In the genomic region with DNA sequence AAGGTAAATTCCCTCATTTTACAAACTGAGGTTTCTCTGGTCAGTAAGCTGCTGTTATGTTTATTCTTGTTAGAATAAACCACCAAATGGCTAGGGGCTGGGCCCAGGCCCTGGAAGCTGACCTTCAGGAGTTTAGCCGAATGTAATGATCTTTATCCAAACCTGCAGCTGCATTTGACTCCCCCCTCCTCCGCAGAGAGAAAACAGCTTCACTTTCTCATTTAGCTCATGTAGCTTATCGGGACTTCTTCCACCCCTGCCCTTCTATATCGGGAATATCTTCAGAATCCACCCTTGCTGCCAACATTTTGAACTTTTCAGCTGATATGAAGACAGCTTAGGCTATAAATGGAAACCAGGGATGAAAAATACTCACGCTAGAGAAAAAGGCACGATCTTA, we compare ENCODE assay signal across 25 cellular contexts.
DNase-seq lines count a peak whose midpoint lies in the region; ATAC-seq and TF ChIP-seq lines count a peak whose summit lies in the region.
"Had no signal": no experiment of that assay in that cellular context is flagged by ENCODE, and none has a peak within 500 bp of the region (broad histone marks: within the 10 kb centered on the region; RNA-seq: fewer than 3 reads in every experiment).

No MANE protein-coding gene starts in this region.

- no peak overlapping the region for H3K4me3 Mint-ChIP-seq in GM23338
- H3K4me3 Mint-ChIP-seq in osteocyte (ENCODE audit: unreplicated experiment), result no peak overlapping the region
- H3K4me3 Mint-ChIP-seq: activated CD8-positive, alpha-beta T cell treated with anti-CD3 and anti-CD28 coated beads for 36 hours; activated naive CD8-positive, alpha-beta T cell treated with anti-CD3 and anti-CD28 coated beads for 36 hours; activated T-cell treated with anti-CD3 and anti-CD28 coated beads, Interleukin-2, amount 50 U/mL, for 72 hours; CD14-positive monocyte; dendritic cell treated with granulocyte-macrophage colony-stimulating factor and Interleukin-4, amounts not matched to agents 40 ng/mL and 50 ng/mL, for 4 days; natural killer cell treated with Interleukin-12 subunit alpha and Interleukin-12 subunit beta and Interleukin-15 and Interleukin-18, amount 100 ng/mL, for 72 hours; stimulated activated effector memory CD8-positive, alpha-beta T cell treated with anti-CD3 and anti-CD28 coated beads, Interleukin-12 subunit alpha, Interleukin-12 subunit beta, amount 100 ng/mL, for 72 hours had no signal

- DNase-seq in GM23338 (ENCODE audit: low spot score) (no peak), adrenal gland (peak in 2 of 7 donors; percentile 32 to 68), cardiac muscle cell (ENCODE audit: low read depth in 1 of 2, low spot score in 1 of 2) (no peak), osteocyte (ENCODE audit: extremely low spot score, unreplicated experiment) (no peak), NCI-H748 treated with DMSO at 0.1 percent for 48 hours (lab: John Stamatoyannopoulos, UW) (no peak), NCI-H226 (no peak)
- DNase-seq in NK-92 treated with Interleukin-12 subunit alpha and Interleukin-12 subunit beta, amount 100 ng/mL, for 24 hours (lab: John Stamatoyannopoulos, UW), result no peak
- DNase-seq: activated CD8-positive, alpha-beta T cell treated with anti-CD3 and anti-CD28 coated beads for 36 hours; activated naive CD8-positive, alpha-beta T cell treated with anti-CD3 and anti-CD28 coated beads for 36 hours; activated T-cell treated with anti-CD3 and anti-CD28 coated beads, Interleukin-2, amount 50 U/mL, for 72 hours; brain microvascular endothelial cell; DMS53; H7; lower lobe of right lung; MV-4-11; NCI-H1930; stimulated activated CD4-positive, alpha-beta T cell treated with anti-CD3 and anti-CD28 coated beads, Interleukin-15, amount 100 ng/mL, for 24 hours; upper lobe of left lung; WERI-Rb-1 had no signal

- no peaks in the 10 kb centered on the region for H3K9me3 Mint-ChIP-seq in GM23338
- no peaks in the 10 kb centered on the region for H3K9me3 Mint-ChIP-seq in osteocyte (ENCODE audit: unreplicated experiment)
- H3K9me3 Mint-ChIP-seq: activated CD8-positive, alpha-beta T cell treated with anti-CD3 and anti-CD28 coated beads for 36 hours; activated naive CD8-positive, alpha-beta T cell treated with anti-CD3 and anti-CD28 coated beads for 36 hours; activated T-cell treated with anti-CD3 and anti-CD28 coated beads, Interleukin-2, amount 50 U/mL, for 72 hours; CD14-positive monocyte; dendritic cell treated with granulocyte-macrophage colony-stimulating factor and Interleukin-4, amounts not matched to agents 40 ng/mL and 50 ng/mL, for 4 days; natural killer cell treated with Interleukin-12 subunit alpha and Interleukin-12 subunit beta and Interleukin-15 and Interleukin-18, amount 100 ng/mL, for 72 hours; stimulated activated effector memory CD8-positive, alpha-beta T cell treated with anti-CD3 and anti-CD28 coated beads, Interleukin-12 subunit alpha, Interleukin-12 subunit beta, amount 100 ng/mL, for 72 hours had no signal

- peaks cover 15% of the 10 kb centered on the region; the same call in 2 of the 3 replicates for H3K4me1 Mint-ChIP-seq in GM23338
- peaks cover 16% of the 10 kb centered on the region for H3K4me1 Mint-ChIP-seq in osteocyte (ENCODE audit: unreplicated experiment)

- peaks cover 21% of the 10 kb centered on the region for H3F3A ChIP-seq in GM23338 (replicated peaks; ENCODE audit: low read depth)

- peaks cover 83% of the 10 kb centered on the region for H3K36me3 Mint-ChIP-seq in GM23338 (ENCODE audit: low read depth)
- H3K36me3 Mint-ChIP-seq in osteocyte (ENCODE audit: unreplicated experiment), result peaks cover 33% of the 10 kb centered on the region

- no peak for TF ChIP-seq POLR2A in adrenal gland (IDR thresholded peaks at IDR 0.05)

- ATAC-seq in GM23338 (no peak), HG02642 (IDR thresholded peaks at IDR 0.05; ENCODE audit: poor library complexity, unreplicated experiment) (no peak)
- ATAC-seq: activated CD8-positive, alpha-beta T cell treated with anti-CD3 and anti-CD28 coated beads for 36 hours; activated T-cell treated with anti-CD3 and anti-CD28 coated beads, Interleukin-2, amount 50 U/mL, for 72 hours; lower lobe of right lung; natural killer cell treated with Interleukin-12 subunit alpha and Interleukin-12 subunit beta and Interleukin-15 and Interleukin-18, amount 100 ng/mL, for 72 hours; stimulated activated effector memory CD8-positive, alpha-beta T cell treated with anti-CD3 and anti-CD28 coated beads, Interleukin-12 subunit alpha, Interleukin-12 subunit beta, amount 100 ng/mL, for 72 hours had no signal

- no peaks in the 10 kb centered on the region for H3K9me2 ChIP-seq in GM23338 (ENCODE audit: insufficient read depth)

- H2AFZ ChIP-seq in GM23338, result no peak overlapping the region

- H3K4me1 ChIP-seq in GM23338 (ENCODE audit: insufficient read depth) (no peaks in the 10 kb centered on the region), adrenal gland (replicated peaks in 1 of 2) (peaks cover 28 to 52% of the 10 kb centered on the region in 2 donors), cardiac muscle cell (ENCODE audit: low read depth) (peaks cover 28% of the 10 kb centered on the region)

- H3K4me2 ChIP-seq in GM23338, result no peak overlapping the region

- WGBS in adrenal gland, 4 donors, result 30 to 42% (median 34%) methylated on average over 6 of the region's 6 CpGs

- H3K27me3 Mint-ChIP-seq in GM23338 (ENCODE audit: insufficient read depth, low read depth, poor library complexity) (peaks cover 11% of the 10 kb centered on the region), osteocyte (ENCODE audit: unreplicated experiment) (no peaks in the 10 kb centered on the region)
- H3K27me3 Mint-ChIP-seq: activated CD8-positive, alpha-beta T cell treated with anti-CD3 and anti-CD28 coated beads for 36 hours; activated naive CD8-positive, alpha-beta T cell treated with anti-CD3 and anti-CD28 coated beads for 36 hours; dendritic cell treated with granulocyte-macrophage colony-stimulating factor and Interleukin-4, amounts not matched to agents 40 ng/mL and 50 ng/mL, for 4 days; natural killer cell treated with Interleukin-12 subunit alpha and Interleukin-12 subunit beta and Interleukin-15 and Interleukin-18, amount 100 ng/mL, for 72 hours had no signal

- H3K9me3 ChIP-seq in adrenal gland (replicated peaks in 1 of 3) (no peaks in the 10 kb centered on the region), cardiac muscle cell (ENCODE audit: low read depth) (no peaks in the 10 kb centered on the region)
- H3K9me3 ChIP-seq: lower lobe of right lung, upper lobe of left lung had no signal

- no peak overlapping the region for H3K4me3 ChIP-seq in GM23338
- no peak overlapping the region for H3K4me3 ChIP-seq in adrenal gland
- H3K4me3 ChIP-seq in cardiac muscle cell, result no peak overlapping the region
- H3K4me3 ChIP-seq: lower lobe of right lung, upper lobe of left lung had no signal

- intact Hi-C loops in adrenal gland (cut with DNase I), result no loop called here

- H3K27me3 ChIP-seq in GM23338 (ENCODE audit: insufficient read depth) (no peaks in the 10 kb centered on the region), adrenal gland (no peaks in the 10 kb centered on the region), cardiac muscle cell (no peaks in the 10 kb centered on the region)
- H3K27me3 ChIP-seq: brain microvascular endothelial cell, upper lobe of left lung had no signal

- H3K27ac Mint-ChIP-seq in GM23338 (peak overlapping the region; percentile 75; the same call in 1 of the 2 replicates), osteocyte (ENCODE audit: unreplicated experiment) (peak overlapping the region; percentile 19)
- H3K27ac Mint-ChIP-seq: activated CD8-positive, alpha-beta T cell treated with anti-CD3 and anti-CD28 coated beads for 36 hours; activated naive CD8-positive, alpha-beta T cell treated with anti-CD3 and anti-CD28 coated beads for 36 hours; activated T-cell treated with anti-CD3 and anti-CD28 coated beads, Interleukin-2, amount 50 U/mL, for 72 hours; CD14-positive monocyte; dendritic cell treated with granulocyte-macrophage colony-stimulating factor and Interleukin-4, amounts not matched to agents 40 ng/mL and 50 ng/mL, for 4 days; natural killer cell treated with Interleukin-12 subunit alpha and Interleukin-12 subunit beta and Interleukin-15 and Interleukin-18, amount 100 ng/mL, for 72 hours; stimulated activated effector memory CD8-positive, alpha-beta T cell treated with anti-CD3 and anti-CD28 coated beads, Interleukin-12 subunit alpha, Interleukin-12 subunit beta, amount 100 ng/mL, for 72 hours had no signal

- TF ChIP-seq CTCF in GM23338 (conservative IDR thresholded peaks at IDR 0.05; ENCODE audit: low read depth in 2 of 2) (no peak), adrenal gland (IDR thresholded peaks at IDR 0.05) (no peak), cardiac muscle cell (IDR thresholded peaks at IDR 0.05; ENCODE audit: low read depth, low read length) (no peak), osteocyte (IDR thresholded peaks at IDR 0.05) (no peak)

- peak overlapping the region; percentile 62 for H3K27ac ChIP-seq in GM23338 (ENCODE audit: low read depth)
- H3K27ac ChIP-seq in adrenal gland, result peak overlapping the region in 4 of 5 donors; percentile 25 to 61 (median 46)
- H3K27ac ChIP-seq in cardiac muscle cell, result peak overlapping the region; percentile 90
- H3K27ac ChIP-seq: brain microvascular endothelial cell, epithelial cell of prostate, lower lobe of right lung, upper lobe of left lung, WERI-Rb-1 had no signal

- peaks cover 46% of the 10 kb centered on the region for H3K36me3 ChIP-seq in GM23338 (ENCODE audit: insufficient read depth)
- peaks cover 0 to 35% of the 10 kb centered on the region in 2 donors for H3K36me3 ChIP-seq in adrenal gland (replicated peaks in 1 of 2)
- peaks cover 2% of the 10 kb centered on the region for H3K36me3 ChIP-seq in cardiac muscle cell

- peaks cover 85% of the 10 kb centered on the region for H3K79me2 ChIP-seq in GM23338 (replicated peaks; ENCODE audit: insufficient read depth)

- H4K20me1 ChIP-seq in GM23338 (replicated peaks; ENCODE audit: insufficient read depth), result peaks cover 29% of the 10 kb centered on the region

TF ChIP-seq in GM23338, 12 proteins besides CTCF, POLR2A, EP300 and RAD21 (continues in another document):
- no peak for TF ChIP-seq POLR2AphosphoS5 (IDR thresholded peaks at IDR 0.05; ENCODE audit: low read depth)
- TF ChIP-seq ZNF114 (CRISPR knock-in tag; IDR thresholded peaks at IDR 0.05), result no peak
- TF ChIP-seq, protein P1, sequence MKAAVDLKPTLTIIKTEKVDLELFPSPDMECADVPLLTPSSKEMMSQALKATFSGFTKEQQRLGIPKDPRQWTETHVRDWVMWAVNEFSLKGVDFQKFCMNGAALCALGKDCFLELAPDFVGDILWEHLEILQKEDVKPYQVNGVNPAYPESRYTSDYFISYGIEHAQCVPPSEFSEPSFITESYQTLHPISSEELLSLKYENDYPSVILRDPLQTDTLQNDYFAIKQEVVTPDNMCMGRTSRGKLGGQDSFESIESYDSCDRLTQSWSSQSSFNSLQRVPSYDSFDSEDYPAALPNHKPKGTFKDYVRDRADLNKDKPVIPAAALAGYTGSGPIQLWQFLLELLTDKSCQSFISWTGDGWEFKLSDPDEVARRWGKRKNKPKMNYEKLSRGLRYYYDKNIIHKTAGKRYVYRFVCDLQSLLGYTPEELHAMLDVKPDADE (IDR thresholded peaks at IDR 0.05), result no peak
- no peak for TF ChIP-seq NANOG (IDR thresholded peaks at IDR 0.05; ENCODE audit: borderline replicate concordance)
- TF ChIP-seq EZH2phosphoT487 (IDR thresholded peaks at IDR 0.05; ENCODE audit: unreplicated experiment), result no peak
